In the genomic region with DNA sequence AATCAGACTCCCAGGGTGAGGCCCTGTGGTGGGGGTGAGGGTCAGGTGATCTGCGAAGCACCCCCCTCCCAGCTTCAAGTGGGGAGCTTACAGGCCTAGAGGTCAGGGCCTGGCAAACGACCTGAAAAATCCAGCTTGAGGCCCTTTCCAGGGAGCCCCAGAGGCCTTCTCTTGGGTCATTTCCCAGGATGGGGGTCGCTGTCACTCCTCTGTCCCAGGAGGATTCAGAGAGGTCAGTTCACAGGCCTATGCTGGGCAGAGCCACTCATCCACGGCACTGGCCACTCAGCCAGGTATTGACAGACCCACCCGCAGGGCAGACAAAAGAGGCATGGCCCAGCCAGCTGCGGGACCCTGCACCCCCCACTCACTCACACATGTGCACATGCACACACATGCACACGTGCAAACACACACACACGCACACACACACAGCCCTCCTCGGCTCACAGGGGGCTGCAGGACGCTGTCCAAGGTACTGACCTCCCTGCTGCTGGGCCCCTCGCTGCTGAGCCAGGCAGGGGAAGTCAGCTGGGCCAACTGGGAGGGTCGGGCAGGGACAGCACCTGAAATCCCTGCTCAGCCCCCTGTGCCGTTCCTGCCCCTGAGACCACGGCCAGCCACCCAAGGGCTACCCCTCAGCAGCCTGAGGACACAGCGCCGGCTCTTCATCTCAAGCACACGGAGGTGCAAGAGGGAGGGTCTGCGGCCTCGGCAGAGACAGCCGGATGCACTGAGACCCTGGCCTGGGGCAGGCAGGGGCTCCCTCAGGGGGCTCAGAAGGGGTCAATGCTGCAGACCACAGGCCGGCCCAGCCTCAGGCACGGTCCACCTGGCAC, we compare ENCODE assay signal across 2 cellular contexts.
TF ChIP-seq lines count a peak whose summit lies in the region.

No MANE protein-coding gene starts in this region.

TF ChIP-seq in Ishikawa, 13 proteins besides CTCF, POLR2A, EP300 and RAD21:
- TF ChIP-seq NFIC (IDR thresholded peaks at IDR 0.05) (no peak), EGR1 (IDR thresholded peaks at IDR 0.05) (no peak), CREB1 (IDR thresholded peaks at IDR 0.05; ENCODE audit: low read depth) (no peak), USF1 (IDR thresholded peaks at IDR 0.05) (no peak), CEBPB (IDR thresholded peaks at IDR 0.05) (no peak), MAX (IDR thresholded peaks at IDR 0.05) (peak; percentile 24; the same call in 1 of the 2 replicates), REST (IDR thresholded peaks at IDR 0.05; ENCODE audit: low read depth) (peak; percentile 98), ZBTB7A (IDR thresholded peaks at IDR 0.05; ENCODE audit: low read depth) (no peak)

TF ChIP-seq in H1, 55 proteins besides CTCF, POLR2A, EP300 and RAD21:
- no peak for TF ChIP-seq ATF2 (IDR thresholded peaks at IDR 0.05; ENCODE audit: low read length)
- TF ChIP-seq CHD2 (IDR thresholded peaks at IDR 0.05; ENCODE audit: low read length): no peak
- no peak for TF ChIP-seq JUN (IDR thresholded peaks at IDR 0.05; ENCODE audit: low read depth, low read length)
- TF ChIP-seq CHD1 (IDR thresholded peaks at IDR 0.05; ENCODE audit: low read depth, low read length): no peak
- TF ChIP-seq CREB1 (IDR thresholded peaks at IDR 0.05): peak; percentile 48; the same call in 1 of the 2 replicates
- no peak for TF ChIP-seq ASH2L (IDR thresholded peaks at IDR 0.05; ENCODE audit: low read length)
- TF ChIP-seq SP2 (IDR thresholded peaks at IDR 0.05; ENCODE audit: low read length): no peak
- TF ChIP-seq HDAC6 (IDR thresholded peaks at IDR 0.05; ENCODE audit: low read depth, low read length): no peak
- TF ChIP-seq PHF8 (conservative IDR thresholded peaks at IDR 0.05; ENCODE audit: low read depth, low read length): no peak
- TF ChIP-seq SAP30 (IDR thresholded peaks at IDR 0.05; ENCODE audit: insufficient read depth, insufficient replicate concordance, low read length): peak; percentile 91
- peak; percentile 96 to 98; a peak in 3 of 4 replicates for TF ChIP-seq SIN3A (conservative IDR thresholded peaks at IDR 0.05 in 1 of 2, IDR thresholded peaks at IDR 0.05 in 1 of 2; ENCODE audit: low read depth in 1 of 2, low read length in 2 of 2)
- no peak for TF ChIP-seq EZH2 (IDR thresholded peaks at IDR 0.05; ENCODE audit: low read depth, low read length, severe bottlenecking)
- no peak for TF ChIP-seq GABPA (IDR thresholded peaks at IDR 0.05; ENCODE audit: borderline replicate concordance, insufficient read depth, low read length)
- no peak for TF ChIP-seq YY1 (IDR thresholded peaks at IDR 0.05; ENCODE audit: low read depth, low read length)
- TF ChIP-seq, protein P1, sequence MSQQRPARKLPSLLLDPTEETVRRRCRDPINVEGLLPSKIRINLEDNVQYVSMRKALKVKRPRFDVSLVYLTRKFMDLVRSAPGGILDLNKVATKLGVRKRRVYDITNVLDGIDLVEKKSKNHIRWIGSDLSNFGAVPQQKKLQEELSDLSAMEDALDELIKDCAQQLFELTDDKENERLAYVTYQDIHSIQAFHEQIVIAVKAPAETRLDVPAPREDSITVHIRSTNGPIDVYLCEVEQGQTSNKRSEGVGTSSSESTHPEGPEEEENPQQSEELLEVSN (IDR thresholded peaks at IDR 0.05): no peak
- no peak for TF ChIP-seq BACH1 (IDR thresholded peaks at IDR 0.05; ENCODE audit: low read length)
- no peak for TF ChIP-seq BCL11A (IDR thresholded peaks at IDR 0.05; ENCODE audit: low read depth in 2 of 2, low read length in 2 of 2)
- peak; percentile 86; the same call in 1 of the 2 replicates for TF ChIP-seq MAX (IDR thresholded peaks at IDR 0.05)
- no peak for TF ChIP-seq SP4 (IDR thresholded peaks at IDR 0.05; ENCODE audit: low read length)
- TF ChIP-seq ZNF274 (IDR thresholded peaks at IDR 0.05; ENCODE audit: borderline replicate concordance, extremely low read depth, low read length): no peak
- no peak for TF ChIP-seq KDM1A (IDR thresholded peaks at IDR 0.05; ENCODE audit: borderline replicate concordance, low read length)
- TF ChIP-seq TCF12 (IDR thresholded peaks at IDR 0.05; ENCODE audit: low read depth, low read length): no peak
- peak; percentile 82 to 89; a peak in 2 of 4 replicates for TF ChIP-seq HDAC2 (IDR thresholded peaks at IDR 0.05; ENCODE audit: borderline replicate concordance in 1 of 2, low read depth in 2 of 2, low read length in 2 of 2)
- no peak for TF ChIP-seq KDM4A (IDR thresholded peaks at IDR 0.05; ENCODE audit: low read depth, low read length, severe bottlenecking)
- no peak for TF ChIP-seq CTBP2 (IDR thresholded peaks at IDR 0.05; ENCODE audit: borderline replicate concordance, insufficient read depth, insufficient read length, low read length)
- no peak for TF ChIP-seq NRF1 (IDR thresholded peaks at IDR 0.05; ENCODE audit: low read depth, low read length)
- no peak for TF ChIP-seq JUND (IDR thresholded peaks at IDR 0.05; ENCODE audit: low read length)
- TF ChIP-seq POLR2AphosphoS5 (IDR thresholded peaks at IDR 0.05; ENCODE audit: low read depth, low read length): no peak
